8 cellular contexts compared by ENCODE assay signal in genomic region chr1:25338188-25338981, GRCh38. TPM values are rescaled to one million over a fixed set of nuclear protein-coding genes. Genes with fewer than 3 reads are reported as not detected.
A peak's percentile ranks its signal among the peaks of the same experiment; 100 is the strongest.
DNase-seq lines count a peak whose midpoint lies in the region; ATAC-seq and TF ChIP-seq lines count a peak whose summit lies in the region.

TSS of gene TMEM50A (plus strand) at chr1:25338334. CDS start at chr1:25340487, 2,153 bp downstream.

- peak within 1 kb of the TSS; percentile 93 for H3K4me3 Mint-ChIP-seq in activated naive CD8-positive, alpha-beta T cell treated with anti-CD3 and anti-CD28 coated beads, Interleukin-2, amount 50 U/mL, for 24 hours

- peak within 1 kb of the TSS; percentile 96 for H3K4me2 ChIP-seq in parathyroid adenoma (ENCODE audit: low read length)

- no peaks in the 10 kb centered on the region for H3K36me3 ChIP-seq in parathyroid adenoma (ENCODE audit: control insufficient read depth, insufficient read depth, low read length)
- H3K36me3 ChIP-seq in tibial nerve: peaks cover 0 to 7% (median 0%) of the 10 kb centered on the region in 3 donors

- intact Hi-C loops in Right ventricle myocardium inferior (cut with DNase I): loop anchor here (5.0 kb wide), 1 partner anchor 91 kb away; the partner anchor contains the start of gene RSRP1

- peak within 1 kb of the TSS; percentile 84 for H3K4me3 ChIP-seq in GM12865 (ENCODE audit: low read depth, low read length)
- peak within 1 kb of the TSS; percentile 93 for H3K4me3 ChIP-seq in parathyroid adenoma (ENCODE audit: low read depth, low read length)
- peak within 1 kb of the TSS; percentile 71 to 93 (median 85) for H3K4me3 ChIP-seq in tibial nerve

- TF ChIP-seq EP300 in tibial nerve (IDR thresholded peaks at IDR 0.05): peak; percentile 78 to 93

- ATAC-seq in HG02623 (IDR thresholded peaks at IDR 0.05; ENCODE audit: unreplicated experiment) (peak; percentile 56), Right ventricle myocardium inferior (peak; percentile 98)
- ATAC-seq in activated naive CD8-positive, alpha-beta T cell treated with anti-CD3 and anti-CD28 coated beads, Interleukin-2, amount 50 U/mL, for 24 hours: peak; percentile 81

- DNase-seq in GM12865 (ENCODE audit: low read depth): peak; percentile 93
- peak; percentile 81 for DNase-seq in NCI-H1105 (lab: John Stamatoyannopoulos, UW)
- DNase-seq in T follicular helper cell (ENCODE audit: low read depth): peak; percentile 87
- DNase-seq in activated naive CD8-positive, alpha-beta T cell treated with anti-CD3 and anti-CD28 coated beads, Interleukin-2, amount 50 U/mL, for 24 hours: peak; percentile 90
- DNase-seq in Right ventricle myocardium inferior (ENCODE audit: missing footprints): peak; percentile 95
- peak; percentile 80 to 84 for DNase-seq in tibial nerve (ENCODE audit: low spot score in 2 of 2)

- no peak within 1 kb of the TSS for H3K9ac ChIP-seq in parathyroid adenoma

- H3K79me2 ChIP-seq in parathyroid adenoma: peaks cover 2% of the 10 kb centered on the region

- H3K27me3 ChIP-seq in parathyroid adenoma (ENCODE audit: control insufficient read depth, insufficient read depth, low read length) (no peaks in the 10 kb centered on the region), tibial nerve (no peaks in the 10 kb centered on the region)

- H3K9me3 ChIP-seq in parathyroid adenoma (ENCODE audit: control insufficient read depth, low read length) (no peaks in the 10 kb centered on the region), tibial nerve (no peaks in the 10 kb centered on the region)

- peak within 1 kb of the TSS; percentile 87 for H3K27ac Mint-ChIP-seq in activated naive CD8-positive, alpha-beta T cell treated with anti-CD3 and anti-CD28 coated beads, Interleukin-2, amount 50 U/mL, for 24 hours

- peak; percentile 54 to 86 for TF ChIP-seq POLR2A in tibial nerve (IDR thresholded peaks at IDR 0.05)

- H3K9me3 Mint-ChIP-seq in activated naive CD8-positive, alpha-beta T cell treated with anti-CD3 and anti-CD28 coated beads, Interleukin-2, amount 50 U/mL, for 24 hours: no peaks in the 10 kb centered on the region

- peaks cover 3% of the 10 kb centered on the region for H3K36me3 Mint-ChIP-seq in activated naive CD8-positive, alpha-beta T cell treated with anti-CD3 and anti-CD28 coated beads, Interleukin-2, amount 50 U/mL, for 24 hours (ENCODE audit: low read depth)

- 0 to 1% methylated on average over 42 to 48 of the region's 75 CpGs for WGBS in tibial nerve, 2 donors

- H3K4me1 ChIP-seq in parathyroid adenoma (no peaks in the 10 kb centered on the region), tibial nerve (peaks cover 0 to 35% (median 16%) of the 10 kb centered on the region in 4 donors)

- peaks cover 32% of the 10 kb centered on the region for H3K4me1 Mint-ChIP-seq in activated naive CD8-positive, alpha-beta T cell treated with anti-CD3 and anti-CD28 coated beads, Interleukin-2, amount 50 U/mL, for 24 hours

- H3K27me3 Mint-ChIP-seq in activated naive CD8-positive, alpha-beta T cell treated with anti-CD3 and anti-CD28 coated beads, Interleukin-2, amount 50 U/mL, for 24 hours: no peaks in the 10 kb centered on the region

- H3K27ac ChIP-seq in parathyroid adenoma (peak within 1 kb of the TSS; percentile 88), tibial nerve (peak within 1 kb of the TSS; percentile 76 to 97 (median 94))

- peak within 1 kb of the TSS; percentile 80 for H2AFZ ChIP-seq in parathyroid adenoma

- TF ChIP-seq CTCF in GM12865 (IDR thresholded peaks at IDR 0.05; ENCODE audit: insufficient read depth, low read depth, low read length, missing control alignments): no peak
- no peak for TF ChIP-seq CTCF in parathyroid adenoma (IDR thresholded peaks at IDR 0.05)
- peak in 1 of 5 experiments; percentile 27 for TF ChIP-seq CTCF in tibial nerve (IDR thresholded peaks at IDR 0.05)

RNA-seq across cellular contexts. Expression of gene TMEM50A, which starts in this region (rescaled TPM):
- 70.5 TPM for total RNA-seq in Right ventricle myocardium inferior
- 100 to 1,000 TPM in 1 of 4 donors, 10 to 100 TPM in 3; 62.1 to 109 (median 81.5) TPM for total RNA-seq in tibial nerve

Comparison
In these comparisons a context has a peak if more than half of its experiments do, and no peak if none do; other contexts are left out.
1. Peak in every context shown above with its lines: DNase-seq, ATAC-seq, H3K4me3 ChIP-seq and H3K27ac ChIP-seq.